Comparison of ENCODE assay signal across 2 cellular contexts in the genomic region with DNA sequence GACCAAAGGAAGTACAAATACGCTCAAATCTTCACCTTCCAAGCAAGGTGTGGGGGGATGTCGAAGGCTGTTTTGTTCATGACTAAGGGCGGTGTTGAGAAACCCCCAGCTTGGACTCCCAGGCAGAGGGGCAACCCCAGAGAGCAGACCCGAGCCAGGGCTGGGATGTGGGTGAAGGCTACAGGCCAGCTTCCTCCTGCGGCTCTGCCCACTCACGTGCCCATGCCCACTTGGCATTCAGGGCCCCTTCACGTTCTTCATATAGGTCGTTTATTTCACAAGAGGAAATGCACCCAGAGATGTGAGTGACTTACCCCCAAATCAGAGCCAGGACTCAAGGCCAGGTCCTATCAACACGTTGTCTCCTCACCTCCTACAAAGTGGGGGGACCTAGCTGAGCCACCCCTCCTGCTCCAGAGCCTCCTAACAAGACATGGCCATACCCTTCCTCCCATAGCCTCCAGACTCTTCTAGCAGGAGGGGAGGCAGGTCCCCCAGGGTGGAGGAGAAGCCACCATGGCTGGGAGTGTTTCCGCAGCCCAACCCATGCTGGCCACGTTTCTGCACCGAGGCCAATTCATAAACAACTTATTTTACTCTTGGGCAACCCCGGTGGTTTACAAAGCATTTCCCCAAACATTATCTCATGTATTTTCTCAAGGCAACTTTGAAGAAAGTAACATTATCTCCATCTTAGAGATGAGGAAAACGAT.
TF ChIP-seq lines count a peak whose summit lies in the region.

No MANE protein-coding gene starts in this region.

TF ChIP-seq in GM23338, 12 proteins besides CTCF, POLR2A, EP300 and RAD21 (continues in another document):
- TF ChIP-seq JUNB (IDR thresholded peaks at IDR 0.05; ENCODE audit: unreplicated experiment) (no peak), EZH2 (IDR thresholded peaks at IDR 0.05; ENCODE audit: low read depth, unreplicated experiment) (no peak), STAT1 (IDR thresholded peaks at IDR 0.05; ENCODE audit: unreplicated experiment) (no peak), POLR2AphosphoS5 (IDR thresholded peaks at IDR 0.05; ENCODE audit: low read depth) (no peak), CREB1 (CRISPR knock-in tag; IDR thresholded peaks at IDR 0.05; ENCODE audit: low read depth) (no peak), ZNF114 (CRISPR knock-in tag; IDR thresholded peaks at IDR 0.05) (no peak), NANOG (IDR thresholded peaks at IDR 0.05; ENCODE audit: borderline replicate concordance) (no peak), EZH2phosphoT487 (IDR thresholded peaks at IDR 0.05; ENCODE audit: unreplicated experiment) (no peak), ZNF331 (CRISPR knock-in tag; IDR thresholded peaks at IDR 0.05; ENCODE audit: low read depth) (no peak)
- TF ChIP-seq, protein P1, sequence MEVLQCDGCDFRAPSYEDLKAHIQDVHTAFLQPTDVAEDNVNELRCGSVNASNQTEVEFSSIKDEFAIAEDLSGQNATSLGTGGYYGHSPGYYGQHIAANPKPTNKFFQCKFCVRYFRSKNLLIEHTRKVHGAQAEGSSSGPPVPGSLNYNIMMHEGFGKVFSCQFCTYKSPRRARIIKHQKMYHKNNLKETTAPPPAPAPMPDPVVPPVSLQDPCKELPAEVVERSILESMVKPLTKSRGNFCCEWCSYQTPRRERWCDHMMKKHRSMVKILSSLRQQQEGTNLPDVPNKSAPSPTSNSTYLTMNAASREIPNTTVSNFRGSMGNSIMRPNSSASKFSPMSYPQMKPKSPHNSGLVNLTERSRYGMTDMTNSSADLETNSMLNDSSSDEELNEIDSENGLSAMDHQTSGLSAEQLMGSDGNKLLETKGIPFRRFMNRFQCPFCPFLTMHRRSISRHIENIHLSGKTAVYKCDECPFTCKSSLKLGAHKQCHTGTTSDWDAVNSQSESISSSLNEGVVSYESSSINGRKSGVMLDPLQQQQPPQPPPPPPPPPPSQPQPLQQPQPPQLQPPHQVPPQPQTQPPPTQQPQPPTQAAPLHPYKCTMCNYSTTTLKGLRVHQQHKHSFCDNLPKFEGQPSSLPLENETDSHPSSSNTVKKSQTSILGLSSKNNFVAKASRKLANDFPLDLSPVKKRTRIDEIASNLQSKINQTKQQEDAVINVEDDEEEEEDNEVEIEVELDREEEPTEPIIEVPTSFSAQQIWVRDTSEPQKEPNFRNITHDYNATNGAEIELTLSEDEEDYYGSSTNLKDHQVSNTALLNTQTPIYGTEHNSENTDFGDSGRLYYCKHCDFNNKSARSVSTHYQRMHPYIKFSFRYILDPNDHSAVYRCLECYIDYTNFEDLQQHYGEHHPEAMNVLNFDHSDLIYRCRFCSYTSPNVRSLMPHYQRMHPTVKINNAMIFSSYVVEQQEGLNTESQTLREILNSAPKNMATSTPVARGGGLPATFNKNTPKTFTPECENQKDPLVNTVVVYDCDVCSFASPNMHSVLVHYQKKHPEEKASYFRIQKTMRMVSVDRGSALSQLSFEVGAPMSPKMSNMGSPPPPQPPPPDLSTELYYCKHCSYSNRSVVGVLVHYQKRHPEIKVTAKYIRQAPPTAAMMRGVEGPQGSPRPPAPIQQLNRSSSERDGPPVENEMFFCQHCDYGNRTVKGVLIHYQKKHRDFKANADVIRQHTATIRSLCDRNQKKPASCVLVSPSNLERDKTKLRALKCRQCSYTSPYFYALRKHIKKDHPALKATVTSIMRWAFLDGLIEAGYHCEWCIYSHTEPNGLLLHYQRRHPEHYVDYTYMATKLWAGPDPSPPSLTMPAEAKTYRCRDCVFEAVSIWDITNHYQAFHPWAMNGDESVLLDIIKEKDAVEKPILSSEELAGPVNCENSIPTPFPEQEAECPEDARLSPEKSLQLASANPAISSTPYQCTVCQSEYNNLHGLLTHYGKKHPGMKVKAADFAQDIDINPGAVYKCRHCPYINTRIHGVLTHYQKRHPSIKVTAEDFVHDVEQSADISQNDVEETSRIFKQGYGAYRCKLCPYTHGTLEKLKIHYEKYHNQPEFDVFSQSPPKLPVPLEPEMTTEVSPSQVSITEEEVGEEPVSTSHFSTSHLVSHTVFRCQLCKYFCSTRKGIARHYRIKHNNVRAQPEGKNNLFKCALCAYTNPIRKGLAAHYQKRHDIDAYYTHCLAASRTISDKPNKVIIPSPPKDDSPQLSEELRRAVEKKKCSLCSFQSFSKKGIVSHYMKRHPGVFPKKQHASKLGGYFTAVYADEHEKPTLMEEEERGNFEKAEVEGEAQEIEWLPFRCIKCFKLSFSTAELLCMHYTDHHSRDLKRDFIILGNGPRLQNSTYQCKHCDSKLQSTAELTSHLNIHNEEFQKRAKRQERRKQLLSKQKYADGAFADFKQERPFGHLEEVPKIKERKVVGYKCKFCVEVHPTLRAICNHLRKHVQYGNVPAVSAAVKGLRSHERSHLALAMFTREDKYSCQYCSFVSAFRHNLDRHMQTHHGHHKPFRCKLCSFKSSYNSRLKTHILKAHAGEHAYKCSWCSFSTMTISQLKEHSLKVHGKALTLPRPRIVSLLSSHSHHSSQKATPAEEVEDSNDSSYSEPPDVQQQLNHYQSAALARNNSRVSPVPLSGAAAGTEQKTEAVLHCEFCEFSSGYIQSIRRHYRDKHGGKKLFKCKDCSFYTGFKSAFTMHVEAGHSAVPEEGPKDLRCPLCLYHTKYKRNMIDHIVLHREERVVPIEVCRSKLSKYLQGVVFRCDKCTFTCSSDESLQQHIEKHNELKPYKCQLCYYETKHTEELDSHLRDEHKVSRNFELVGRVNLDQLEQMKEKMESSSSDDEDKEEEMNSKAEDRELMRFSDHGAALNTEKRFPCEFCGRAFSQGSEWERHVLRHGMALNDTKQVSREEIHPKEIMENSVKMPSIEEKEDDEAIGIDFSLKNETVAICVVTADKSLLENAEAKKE (CRISPR knock-in tag; IDR thresholded peaks at IDR 0.05) = no peak
- TF ChIP-seq, protein P2, sequence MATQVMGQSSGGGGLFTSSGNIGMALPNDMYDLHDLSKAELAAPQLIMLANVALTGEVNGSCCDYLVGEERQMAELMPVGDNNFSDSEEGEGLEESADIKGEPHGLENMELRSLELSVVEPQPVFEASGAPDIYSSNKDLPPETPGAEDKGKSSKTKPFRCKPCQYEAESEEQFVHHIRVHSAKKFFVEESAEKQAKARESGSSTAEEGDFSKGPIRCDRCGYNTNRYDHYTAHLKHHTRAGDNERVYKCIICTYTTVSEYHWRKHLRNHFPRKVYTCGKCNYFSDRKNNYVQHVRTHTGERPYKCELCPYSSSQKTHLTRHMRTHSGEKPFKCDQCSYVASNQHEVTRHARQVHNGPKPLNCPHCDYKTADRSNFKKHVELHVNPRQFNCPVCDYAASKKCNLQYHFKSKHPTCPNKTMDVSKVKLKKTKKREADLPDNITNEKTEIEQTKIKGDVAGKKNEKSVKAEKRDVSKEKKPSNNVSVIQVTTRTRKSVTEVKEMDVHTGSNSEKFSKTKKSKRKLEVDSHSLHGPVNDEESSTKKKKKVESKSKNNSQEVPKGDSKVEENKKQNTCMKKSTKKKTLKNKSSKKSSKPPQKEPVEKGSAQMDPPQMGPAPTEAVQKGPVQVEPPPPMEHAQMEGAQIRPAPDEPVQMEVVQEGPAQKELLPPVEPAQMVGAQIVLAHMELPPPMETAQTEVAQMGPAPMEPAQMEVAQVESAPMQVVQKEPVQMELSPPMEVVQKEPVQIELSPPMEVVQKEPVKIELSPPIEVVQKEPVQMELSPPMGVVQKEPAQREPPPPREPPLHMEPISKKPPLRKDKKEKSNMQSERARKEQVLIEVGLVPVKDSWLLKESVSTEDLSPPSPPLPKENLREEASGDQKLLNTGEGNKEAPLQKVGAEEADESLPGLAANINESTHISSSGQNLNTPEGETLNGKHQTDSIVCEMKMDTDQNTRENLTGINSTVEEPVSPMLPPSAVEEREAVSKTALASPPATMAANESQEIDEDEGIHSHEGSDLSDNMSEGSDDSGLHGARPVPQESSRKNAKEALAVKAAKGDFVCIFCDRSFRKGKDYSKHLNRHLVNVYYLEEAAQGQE (IDR thresholded peaks at IDR 0.05; ENCODE audit: unreplicated experiment) = no peak

TF ChIP-seq in H1, 55 proteins besides CTCF, POLR2A, EP300 and RAD21:
- no peak for TF ChIP-seq RNF2 (IDR thresholded peaks at IDR 0.05; ENCODE audit: borderline replicate concordance, low read depth, low read length, missing control alignments, poor library complexity, severe bottlenecking)
- TF ChIP-seq NANOG (IDR thresholded peaks at IDR 0.05; ENCODE audit: insufficient read depth, low read depth, low read length, poor library complexity, severe bottlenecking) = no peak
- TF ChIP-seq RBBP5 (IDR thresholded peaks at IDR 0.05; ENCODE audit: borderline replicate concordance, low read depth, low read length) = no peak
- TF ChIP-seq TCF12 (IDR thresholded peaks at IDR 0.05; ENCODE audit: low read depth, low read length) = no peak
- TF ChIP-seq EZH2 (IDR thresholded peaks at IDR 0.05; ENCODE audit: low read depth, low read length, severe bottlenecking) = no peak
- TF ChIP-seq, protein P3, sequence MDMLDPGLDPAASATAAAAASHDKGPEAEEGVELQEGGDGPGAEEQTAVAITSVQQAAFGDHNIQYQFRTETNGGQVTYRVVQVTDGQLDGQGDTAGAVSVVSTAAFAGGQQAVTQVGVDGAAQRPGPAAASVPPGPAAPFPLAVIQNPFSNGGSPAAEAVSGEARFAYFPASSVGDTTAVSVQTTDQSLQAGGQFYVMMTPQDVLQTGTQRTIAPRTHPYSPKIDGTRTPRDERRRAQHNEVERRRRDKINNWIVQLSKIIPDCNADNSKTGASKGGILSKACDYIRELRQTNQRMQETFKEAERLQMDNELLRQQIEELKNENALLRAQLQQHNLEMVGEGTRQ (IDR thresholded peaks at IDR 0.05; ENCODE audit: low read length) = no peak
- no peak for TF ChIP-seq SP4 (IDR thresholded peaks at IDR 0.05; ENCODE audit: low read length)
- TF ChIP-seq TAF1 (IDR thresholded peaks at IDR 0.05; ENCODE audit: low read depth, low read length) = no peak
- no peak for TF ChIP-seq SIX5 (IDR thresholded peaks at IDR 0.05; ENCODE audit: low read depth, low read length)
- no peak for TF ChIP-seq CREB1 (IDR thresholded peaks at IDR 0.05)
TF ChIP-seq in H1: peak in this region for 0.
